In the genomic region with DNA sequence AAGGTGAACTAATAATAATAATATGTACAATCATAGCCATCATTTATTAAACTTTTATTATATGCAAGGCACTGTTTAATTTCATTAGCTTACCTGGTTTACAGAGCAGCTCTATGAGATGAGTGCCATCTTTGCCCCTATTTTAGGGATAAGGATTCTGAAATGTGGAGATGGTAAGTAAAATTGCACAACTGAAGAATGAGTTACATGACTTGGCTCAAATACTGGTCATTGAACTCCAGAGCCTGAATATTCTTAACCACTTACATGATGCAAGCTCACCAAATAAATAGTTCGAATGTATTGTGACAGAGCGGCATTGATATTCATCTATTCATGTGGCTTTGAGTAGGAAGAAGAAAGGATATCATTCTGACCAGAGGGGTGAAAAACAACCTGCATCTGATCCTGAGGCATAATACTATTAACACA, we compare ENCODE assay signal across 18 cellular contexts. TPM values are rescaled to one million over a fixed set of nuclear protein-coding genes. Genes with fewer than 3 reads are reported as not detected.
A peak's percentile ranks its signal among the peaks of the same experiment; 100 is the strongest.
DNase-seq lines count a peak whose midpoint lies in the region; ATAC-seq and TF ChIP-seq lines count a peak whose summit lies in the region.
"Had no signal": no experiment of that assay in that cellular context is flagged by ENCODE, and none has a peak within 500 bp of the region (broad histone marks: within the 10 kb centered on the region; RNA-seq: fewer than 3 reads in every experiment).

No MANE protein-coding gene starts in this region.

- H3K4me3 ChIP-seq in mammary epithelial cell (replicated peaks in 1 of 3; ENCODE audit: insufficient read depth in 1 of 3, low read depth in 2 of 3, low read length in 3 of 3) (no peak overlapping the region), breast epithelium (no peak overlapping the region), iPS-20b (ENCODE audit: low read length) (0 out of 2 replicates have a peak overlapping the region, but pooled peaks have one; percentile 2)
- H3K4me3 ChIP-seq: BLaER1 treated with 17β-estradiol and CSF1 and Interleukin-3, amounts not matched to agents 10 nM and 100 nM; GM12878 had no signal

- ATAC-seq in GM18520 (IDR thresholded peaks at IDR 0.05; ENCODE audit: unreplicated experiment): no peak
- ATAC-seq in GM18909 (IDR thresholded peaks at IDR 0.05; ENCODE audit: poor library complexity, unreplicated experiment): no peak
- ATAC-seq: GM12878 had no signal

- DNase-seq in mammary epithelial cell: peak; percentile 5
- DNase-seq in breast epithelium (ENCODE audit: low spot score in 2 of 2): no peak
- DNase-seq in fibroblast of gingiva (ENCODE audit: low read depth): peak; percentile 25
- DNase-seq in caudate nucleus (lab: John Stamatoyannopoulos, UW): no peak
- no peak for DNase-seq in cardiac septum (ENCODE audit: low spot score)
- DNase-seq: CD4-positive, CD25-positive, alpha-beta regulatory T cell; DMS79; HCEC 1CT; HFFc6 had no signal

- H3K9me3 ChIP-seq in mammary epithelial cell (replicated peaks; ENCODE audit: insufficient read depth, low read length) (no peaks in the 10 kb centered on the region), breast epithelium (no peaks in the 10 kb centered on the region), iPS-20b (ENCODE audit: insufficient read depth, low read depth, low read length) (no peaks in the 10 kb centered on the region)
- H3K9me3 ChIP-seq: BLaER1 treated with 17β-estradiol and CSF1 and Interleukin-3, amounts not matched to agents 10 nM and 100 nM had no signal

- no peaks in the 10 kb centered on the region for H4K20me1 ChIP-seq in mammary epithelial cell (ENCODE audit: insufficient read depth, low read length)
- H4K20me1 ChIP-seq: BLaER1 treated with 17β-estradiol and CSF1 and Interleukin-3, amounts not matched to agents 10 nM and 100 nM had no signal

- CTCF ChIA-PET in mammary epithelial cell (lab: Charles Lee; ENCODE audit: low non-redundant PET): no interaction called here

- H3K27me3 ChIP-seq in mammary epithelial cell (ENCODE audit: insufficient read depth, low read length) (peaks cover 2% of the 10 kb centered on the region), breast epithelium (no peaks in the 10 kb centered on the region), iPS-20b (ENCODE audit: insufficient read depth, low read length) (no peaks in the 10 kb centered on the region)
- H3K27me3 ChIP-seq: BLaER1 treated with 17β-estradiol and CSF1 and Interleukin-3, amounts not matched to agents 10 nM and 100 nM had no signal

- H3K4me1 ChIP-seq in mammary epithelial cell (ENCODE audit: insufficient read depth, low read length) (no peaks in the 10 kb centered on the region), breast epithelium (no peaks in the 10 kb centered on the region), iPS-20b (ENCODE audit: insufficient read depth, low read length) (peaks cover 6% of the 10 kb centered on the region; the same call in 1 of the 2 replicates)
- H3K4me1 ChIP-seq: BLaER1 treated with 17β-estradiol and CSF1 and Interleukin-3, amounts not matched to agents 10 nM and 100 nM had no signal

- BruUV-seq in mammary epithelial cell (replicated peaks; lab: Mats Ljungman, UMichigan): no TSS peak

- dilution Hi-C loops in mammary epithelial cell (cut with HindIII; ENCODE audit: low sequenced_read_pairs): no loop called here

- 11% methylated on average over 2 of the region's 2 CpGs for WGBS in mammary epithelial cell (ENCODE audit: low coverage, missing lambda C conversion rate)

- no peak overlapping the region for H2AFZ ChIP-seq in mammary epithelial cell (ENCODE audit: low read depth, low read length)

- in situ Hi-C loops in mammary epithelial cell (cut with MboI; ENCODE audit: low sequenced_read_pairs in 2 of 2): no loop called here

- no peaks in the 10 kb centered on the region for H3K79me2 ChIP-seq in mammary epithelial cell (ENCODE audit: insufficient read depth, low read length)

- intact Hi-C loops in mammary epithelial cell (cut with micrococcal nuclease) (no loop called here), breast epithelium (cut with DNase I; ENCODE audit: low total_unique reads) (no loop called here), cardiac septum (cut with DNase I) (no loop called here)

- no peaks in the 10 kb centered on the region for H3K36me3 ChIP-seq in mammary epithelial cell (ENCODE audit: insufficient read depth, low read length)
- H3K36me3 ChIP-seq in breast epithelium: no peaks in the 10 kb centered on the region
- no peaks in the 10 kb centered on the region for H3K36me3 ChIP-seq in iPS-20b (ENCODE audit: insufficient read depth, low read depth, low read length)
- H3K36me3 ChIP-seq: BLaER1 treated with 17β-estradiol and CSF1 and Interleukin-3, amounts not matched to agents 10 nM and 100 nM had no signal

- TF ChIP-seq POLR2A in breast epithelium (IDR thresholded peaks at IDR 0.05): no peak

- no peak for TF ChIP-seq CTCF in mammary epithelial cell (conservative IDR thresholded peaks at IDR 0.05 in 1 of 2, IDR thresholded peaks at IDR 0.05 in 1 of 2; ENCODE audit: extremely low read depth in 1 of 2, insufficient read depth in 1 of 2, low read depth in 1 of 2, low read length in 2 of 2)
- no peak for TF ChIP-seq CTCF in breast epithelium (IDR thresholded peaks at IDR 0.05)

- H3K9ac ChIP-seq in mammary epithelial cell (ENCODE audit: insufficient read depth, low read length) (no peak overlapping the region), iPS-20b (ENCODE audit: low read depth, low read length) (no peak overlapping the region)
- H3K9ac ChIP-seq: BLaER1 treated with 17β-estradiol and CSF1 and Interleukin-3, amounts not matched to agents 10 nM and 100 nM had no signal

- no peak overlapping the region for H3K4me2 ChIP-seq in mammary epithelial cell (ENCODE audit: insufficient read depth, low read depth, low read length)
- H3K4me2 ChIP-seq: BLaER1 treated with 17β-estradiol and CSF1 and Interleukin-3, amounts not matched to agents 10 nM and 100 nM had no signal

- H3K27ac ChIP-seq in mammary epithelial cell (ENCODE audit: insufficient read depth, low read depth, low read length) (no peak overlapping the region), breast epithelium (no peak overlapping the region), iPS-20b (ENCODE audit: low read length) (no peak overlapping the region), caudate nucleus (ENCODE audit: low read depth, low read length) (no peak overlapping the region)
- H3K27ac ChIP-seq: 22Rv1; BLaER1 treated with 17β-estradiol and CSF1 and Interleukin-3, amounts not matched to agents 10 nM and 100 nM had no signal

RNA-seq across cellular contexts. Expression of gene ALB, which starts 11.7 kb away (rescaled TPM):
- total RNA-seq in mammary epithelial cell (not detected), breast epithelium (1 to 10 TPM in 1 of 3 donors, under 1 TPM in 1, not detected in 1; 0.66 to 9.1 TPM), cardiac septum (not detected)
- not detected for polyA plus RNA-seq in mammary epithelial cell
- not detected for polyA minus RNA-seq in mammary epithelial cell
- total RNA-seq: A673; CD4-positive, CD25-positive, alpha-beta regulatory T cell; G401; H4; HFFc6 had no signal
- polyA plus RNA-seq: CD4-positive, CD25-positive, alpha-beta regulatory T cell had no signal

RNA-seq across cellular contexts. Expression of gene AFP, which starts 20.2 kb away (rescaled TPM):
- total RNA-seq in mammary epithelial cell (not detected), breast epithelium (1 to 10 TPM in 1 of 3 donors, not detected in 2; 3.2 TPM), cardiac septum (not detected)
- polyA plus RNA-seq in mammary epithelial cell: 0.09 TPM
- not detected for polyA minus RNA-seq in mammary epithelial cell
- total RNA-seq: A673; CD4-positive, CD25-positive, alpha-beta regulatory T cell; G401 had no signal
- polyA plus RNA-seq: CD4-positive, CD25-positive, alpha-beta regulatory T cell; GM12878 had no signal

Comparison
In these comparisons a context has a peak if more than half of its experiments do, and no peak if none do; other contexts are left out.
1. DNase-seq: peak in mammary epithelial cell (single experiment) and fibroblast of gingiva (single experiment); none in breast epithelium (0 of 2), caudate nucleus (0 of 61) and cardiac septum (single experiment).